20 cellular contexts compared by ENCODE assay signal in genomic region chr1:38576241-38576640, GRCh38.
"Had no signal": no experiment of that assay in that cellular context is flagged by ENCODE, and none has a peak within 500 bp of the region (broad histone marks: within the 10 kb centered on the region; RNA-seq: fewer than 3 reads in every experiment).

No MANE protein-coding gene starts in this region.

- H3K4me3 Mint-ChIP-seq: activated B cell treated with CpG ODN at 0.5 μM for 24 hours; activated CD8-positive, alpha-beta T cell treated with anti-CD3 and anti-CD28 coated beads, Interleukin-2, amount 10 ng/mL, durations not matched to agents 7 days and 5 days; activated T-helper 17 cell treated with anti-CD3 and anti-CD28 coated beads, Interleukin-2, amount 50 U/mL, for 72 hours; naive thymus-derived CD4-positive, alpha-beta T cell; T-helper 17 cell had no signal

- H3K36me3 Mint-ChIP-seq: naive thymus-derived CD4-positive, alpha-beta T cell had no signal

- H3K36me3 ChIP-seq: tibial artery, uterus had no signal

- H3K27ac Mint-ChIP-seq: activated B cell treated with CpG ODN at 0.5 μM for 24 hours; activated CD8-positive, alpha-beta T cell treated with anti-CD3 and anti-CD28 coated beads, Interleukin-2, amount 10 ng/mL, durations not matched to agents 7 days and 5 days; activated T-helper 17 cell treated with anti-CD3 and anti-CD28 coated beads, Interleukin-2, amount 50 U/mL, for 72 hours; naive thymus-derived CD4-positive, alpha-beta T cell; T-helper 17 cell had no signal

- H3K4me1 ChIP-seq: foreskin keratinocyte, parathyroid adenoma, uterus had no signal

- H3K9me3 Mint-ChIP-seq: activated B cell treated with CpG ODN at 0.5 μM for 24 hours; activated T-helper 17 cell treated with anti-CD3 and anti-CD28 coated beads, Interleukin-2, amount 50 U/mL, for 72 hours had no signal

- H3K4me3 ChIP-seq: skin epidermis, tibial artery, uterus had no signal

- DNase-seq: activated B cell treated with CpG ODN at 0.5 μM for 24 hours; activated CD4-positive, alpha-beta T cell treated with anti-CD3 and anti-CD28 coated beads for 48 hours; activated CD8-positive, alpha-beta T cell treated with anti-CD3 and anti-CD28 coated beads, Interleukin-2, amount 10 ng/mL, durations not matched to agents 7 days and 5 days; activated naive CD4-positive, alpha-beta T cell treated with Interleukin-2 at 50 U/mL for 16 hours; activated T-cell treated with anti-CD3 and anti-CD28 coated beads for 4 hours; anterior cingulate cortex; effector CD8-positive, alpha-beta T cell; foreskin keratinocyte; head of caudate nucleus; naive thymus-derived CD4-positive, alpha-beta T cell; stimulated activated CD4-positive, alpha-beta T cell treated with anti-CD3 and anti-CD28 coated beads, Interleukin-15, amount 100 ng/mL, for 24 hours; stimulated activated CD4-positive, alpha-beta T cell treated with anti-CD3 and anti-CD28 coated beads, Interleukin-4, amount 100 ng/mL, for 1 hour; stimulated activated naive CD4-positive, alpha-beta T cell; T-helper 17 cell; tibial artery; uterus had no signal

- H3K9me3 ChIP-seq: tibial artery, uterus had no signal

- ATAC-seq: activated CD8-positive, alpha-beta T cell treated with anti-CD3 and anti-CD28 coated beads, Interleukin-2, amount 10 ng/mL, durations not matched to agents 7 days and 5 days; activated T-helper 17 cell treated with anti-CD3 and anti-CD28 coated beads, Interleukin-2, amount 50 U/mL, for 72 hours; foreskin keratinocyte; left lobe of liver; naive thymus-derived CD4-positive, alpha-beta T cell; T-helper 17 cell had no signal
